12 cellular contexts compared by ENCODE assay signal in genomic region chr3:64151335-64151871, GRCh38.
DNase-seq lines count a peak whose midpoint lies in the region; ATAC-seq and TF ChIP-seq lines count a peak whose summit lies in the region.
"Had no signal": no experiment of that assay in that cellular context is flagged by ENCODE, and none has a peak within 500 bp of the region (broad histone marks: within the 10 kb centered on the region; RNA-seq: fewer than 3 reads in every experiment).

No MANE protein-coding gene starts in this region.

- H3K4me3 ChIP-seq in GM23248, result no peak overlapping the region
- H3K4me3 ChIP-seq in gastroesophageal sphincter, result no peak overlapping the region
- peak overlapping the region; percentile 4 for H3K4me3 ChIP-seq in rectal smooth muscle tissue (ENCODE audit: low read length)
- H3K4me3 ChIP-seq: GM23338, skin epidermis had no signal

- H3K4me2 ChIP-seq in GM23248 (ENCODE audit: unreplicated experiment), result no peak overlapping the region
- H3K4me2 ChIP-seq: GM23338 had no signal

- peaks cover 16% of the 10 kb centered on the region for H3K79me2 ChIP-seq in GM23248 (ENCODE audit: insufficient read depth)

- no peak for DNase-seq in GM23248
- peak; percentile 56 for DNase-seq in SKM-1 treated with dmso at 0.1 percent for 144 hours (lab: John Stamatoyannopoulos, UW; ENCODE audit: unreplicated experiment)
- no peak for DNase-seq in sciatic nerve (ENCODE audit: low spot score)
- no peak for DNase-seq in NCI-H1436 treated with DMSO at 0.1 percent for 48 hours (lab: John Stamatoyannopoulos, UW)
- DNase-seq: activated naive CD8-positive, alpha-beta T cell treated with anti-CD3 and anti-CD28 coated beads for 36 hours; effector memory CD4-positive, alpha-beta T cell had no signal

- ATAC-seq in gastroesophageal sphincter, result peak; percentile 45
- ATAC-seq in HG03342 (IDR thresholded peaks at IDR 0.05; ENCODE audit: unreplicated experiment), result no peak
- no peak for ATAC-seq in sciatic nerve
- no peak for ATAC-seq in GM18502 (IDR thresholded peaks at IDR 0.05; ENCODE audit: poor library complexity, unreplicated experiment)
- ATAC-seq: GM23338 had no signal

- no peaks in the 10 kb centered on the region for H3K9me2 ChIP-seq in GM23248 (ENCODE audit: insufficient read depth)

- WGBS in GM23248 (ENCODE audit: low coverage in 1 of 2, low lambda C conversion rate in 2 of 2, missing lambda C conversion rate in 2 of 2), 2 experiments, result 87 to 89% methylated on average over 5 of the region's 5 CpGs
- 49 to 66% methylated on average over 5 of the region's 5 CpGs for WGBS in gastroesophageal sphincter (ENCODE audit: low coverage in 1 of 2), 2 donors

- no peak for TF ChIP-seq POLR2A in gastroesophageal sphincter (IDR thresholded peaks at IDR 0.05)

- H3K9ac ChIP-seq in GM23248 (peak overlapping the region; percentile 64), rectal smooth muscle tissue (ENCODE audit: low read length) (no peak overlapping the region)

- no peaks in the 10 kb centered on the region for H3K27me3 ChIP-seq in GM23248 (replicated peaks; ENCODE audit: insufficient read depth)
- H3K27me3 ChIP-seq in gastroesophageal sphincter, result no peaks in the 10 kb centered on the region
- H3K27me3 ChIP-seq in rectal smooth muscle tissue (ENCODE audit: control insufficient read depth, insufficient read depth, low read length), result no peaks in the 10 kb centered on the region

- H3K4me1 ChIP-seq in GM23248 (ENCODE audit: insufficient read depth), result peaks cover 8% of the 10 kb centered on the region
- H3K4me1 ChIP-seq in gastroesophageal sphincter, result peaks cover 16 to 68% (median 26%) of the 10 kb centered on the region in 3 donors
- peaks cover 37% of the 10 kb centered on the region for H3K4me1 ChIP-seq in rectal smooth muscle tissue (ENCODE audit: control insufficient read depth, insufficient read depth, low read length)

- no peak for TF ChIP-seq CTCF in gastroesophageal sphincter (IDR thresholded peaks at IDR 0.05)

- peaks cover 20% of the 10 kb centered on the region for H3F3A ChIP-seq in GM23248 (ENCODE audit: insufficient read depth)

- H4K20me1 ChIP-seq in GM23248 (ENCODE audit: insufficient read depth), result no peaks in the 10 kb centered on the region

- peaks cover 39% of the 10 kb centered on the region for H3K36me3 ChIP-seq in GM23248 (ENCODE audit: low read depth)
- peaks cover 0 to 56% of the 10 kb centered on the region in 2 donors for H3K36me3 ChIP-seq in gastroesophageal sphincter
- H3K36me3 ChIP-seq in rectal smooth muscle tissue (ENCODE audit: control insufficient read depth, insufficient read depth, low read length), result peaks cover 5% of the 10 kb centered on the region

- TF ChIP-seq EP300 in gastroesophageal sphincter (IDR thresholded peaks at IDR 0.05), result no peak

- intact Hi-C loops in sciatic nerve (cut with DNase I), result no loop called here

- H3K9me3 ChIP-seq in GM23248 (ENCODE audit: low read depth) (no peaks in the 10 kb centered on the region), gastroesophageal sphincter (peaks cover 0 to 6% (median 0%) of the 10 kb centered on the region in 3 donors)

- no peak overlapping the region for H2AFZ ChIP-seq in GM23248
- H2AFZ ChIP-seq: GM23338 had no signal

- H3K27ac ChIP-seq in GM23248 (peak overlapping the region; percentile 26; the same call in 1 of the 2 replicates), gastroesophageal sphincter (peak overlapping the region; percentile 76 to 88 (median 87)), rectal smooth muscle tissue (ENCODE audit: low read depth, low read length) (peak overlapping the region; percentile 81)

- in situ Hi-C loops in GM23248 (cut with MboI), result no loop called here

Comparison
In these comparisons a context has a peak if more than half of its experiments do, and no peak if none do; other contexts are left out.
1. H3K27ac ChIP-seq: peak in every context shown above with its lines; median percentile 87 in gastroesophageal sphincter; 81 in rectal smooth muscle tissue; 26 in GM23248.